ENCODE assay signal across 1 cellular context in the genomic region with DNA sequence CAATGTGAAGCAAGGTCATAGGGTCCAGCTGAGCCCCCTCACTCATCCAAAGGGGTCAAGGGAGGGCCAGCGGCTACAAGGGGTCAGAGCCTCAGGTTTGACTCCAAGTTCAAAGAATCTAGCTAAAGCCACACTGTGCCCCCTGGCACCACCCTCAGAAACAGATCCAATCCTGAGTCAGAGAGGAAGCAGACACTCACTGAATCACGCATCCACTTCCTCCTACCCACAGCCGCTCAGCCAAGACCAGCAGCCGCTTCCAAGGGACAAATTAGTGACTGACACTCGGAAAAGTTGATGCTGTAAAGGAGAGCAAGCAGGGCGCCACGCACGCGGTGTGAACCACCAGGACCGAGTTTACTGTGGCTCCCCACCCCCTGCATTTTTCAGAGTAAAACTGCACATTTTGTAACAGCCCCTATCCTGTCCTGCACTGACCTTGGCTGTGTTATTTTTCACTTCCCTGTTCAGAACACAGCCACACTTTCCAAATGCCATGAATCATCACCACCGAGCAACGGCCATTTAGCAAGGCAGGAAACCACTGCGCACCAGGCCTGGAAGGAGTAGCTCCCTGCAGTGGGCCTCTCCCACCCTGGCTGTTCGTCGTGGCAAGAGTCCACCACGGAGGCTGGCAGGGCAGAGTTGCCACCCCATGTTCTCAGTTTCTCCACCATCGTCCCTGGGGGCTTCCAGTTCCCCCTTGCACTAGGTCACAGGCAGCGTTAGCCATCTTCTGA.
TF ChIP-seq lines count a peak whose summit lies in the region.

No MANE protein-coding gene starts in this region.

TF ChIP-seq in HepG2, 621 proteins besides CTCF, POLR2A, EP300 and RAD21 (continued from another document and continues in another):
- TF ChIP-seq, protein P1, sequence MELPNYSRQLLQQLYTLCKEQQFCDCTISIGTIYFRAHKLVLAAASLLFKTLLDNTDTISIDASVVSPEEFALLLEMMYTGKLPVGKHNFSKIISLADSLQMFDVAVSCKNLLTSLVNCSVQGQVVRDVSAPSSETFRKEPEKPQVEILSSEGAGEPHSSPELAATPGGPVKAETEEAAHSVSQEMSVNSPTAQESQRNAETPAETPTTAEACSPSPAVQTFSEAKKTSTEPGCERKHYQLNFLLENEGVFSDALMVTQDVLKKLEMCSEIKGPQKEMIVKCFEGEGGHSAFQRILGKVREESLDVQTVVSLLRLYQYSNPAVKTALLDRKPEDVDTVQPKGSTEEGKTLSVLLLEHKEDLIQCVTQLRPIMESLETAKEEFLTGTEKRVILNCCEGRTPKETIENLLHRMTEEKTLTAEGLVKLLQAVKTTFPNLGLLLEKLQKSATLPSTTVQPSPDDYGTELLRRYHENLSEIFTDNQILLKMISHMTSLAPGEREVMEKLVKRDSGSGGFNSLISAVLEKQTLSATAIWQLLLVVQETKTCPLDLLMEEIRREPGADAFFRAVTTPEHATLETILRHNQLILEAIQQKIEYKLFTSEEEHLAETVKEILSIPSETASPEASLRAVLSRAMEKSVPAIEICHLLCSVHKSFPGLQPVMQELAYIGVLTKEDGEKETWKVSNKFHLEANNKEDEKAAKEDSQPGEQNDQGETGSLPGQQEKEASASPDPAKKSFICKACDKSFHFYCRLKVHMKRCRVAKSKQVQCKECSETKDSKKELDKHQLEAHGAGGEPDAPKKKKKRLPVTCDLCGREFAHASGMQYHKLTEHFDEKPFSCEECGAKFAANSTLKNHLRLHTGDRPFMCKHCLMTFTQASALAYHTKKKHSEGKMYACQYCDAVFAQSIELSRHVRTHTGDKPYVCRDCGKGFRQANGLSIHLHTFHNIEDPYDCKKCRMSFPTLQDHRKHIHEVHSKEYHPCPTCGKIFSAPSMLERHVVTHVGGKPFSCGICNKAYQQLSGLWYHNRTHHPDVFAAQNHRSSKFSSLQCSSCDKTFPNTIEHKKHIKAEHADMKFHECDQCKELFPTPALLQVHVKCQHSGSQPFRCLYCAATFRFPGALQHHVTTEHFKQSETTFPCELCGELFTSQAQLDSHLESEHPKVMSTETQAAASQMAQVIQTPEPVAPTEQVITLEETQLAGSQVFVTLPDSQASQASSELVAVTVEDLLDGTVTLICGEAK (IDR thresholded peaks at IDR 0.05): no peak
- TF ChIP-seq, protein P1 (CRISPR knock-in tag; IDR thresholded peaks at IDR 0.05): peak; percentile 74
- TF ChIP-seq MIER2 (CRISPR knock-in tag; IDR thresholded peaks at IDR 0.05) (no peak), ZNF724P (CRISPR knock-in tag; IDR thresholded peaks at IDR 0.05; ENCODE audit: borderline replicate concordance) (peak; percentile 65; the same call in 1 of the 2 replicates), MBD4 (IDR thresholded peaks at IDR 0.05; ENCODE audit: borderline replicate concordance, low read length) (no peak), ELF4 (CRISPR knock-in tag; IDR thresholded peaks at IDR 0.05; ENCODE audit: borderline replicate concordance) (peak; percentile 58; the same call in 1 of the 2 replicates), SETDB1 (CRISPR knock-in tag; IDR thresholded peaks at IDR 0.05; ENCODE audit: borderline replicate concordance) (no peak), SOX6 (IDR thresholded peaks at IDR 0.05) (no peak), SOX6 (CRISPR knock-in tag; IDR thresholded peaks at IDR 0.05) (peak; percentile 67), NFE2 (CRISPR knock-in tag; IDR thresholded peaks at IDR 0.05) (no peak), ZNF790 (CRISPR knock-in tag; IDR thresholded peaks at IDR 0.05; ENCODE audit: borderline replicate concordance) (no peak), CC2D1A (CRISPR knock-in tag; IDR thresholded peaks at IDR 0.05) (no peak; the same call in 1 of the 2 replicates), MIXL1 (CRISPR knock-in tag; IDR thresholded peaks at IDR 0.05) (no peak), ZC3H4 (CRISPR knock-in tag; IDR thresholded peaks at IDR 0.05; ENCODE audit: borderline replicate concordance) (no peak), ZNF629 (CRISPR knock-in tag; conservative IDR thresholded peaks at IDR 0.05) (no peak; the same call in 1 of the 2 replicates), GLI4 (CRISPR knock-in tag; IDR thresholded peaks at IDR 0.05; ENCODE audit: borderline replicate concordance) (no peak), SRF (IDR thresholded peaks at IDR 0.05; ENCODE audit: low read depth, low read length) (no peak), ZNF589 (CRISPR knock-in tag; conservative IDR thresholded peaks at IDR 0.05) (no peak), NCOA5 (CRISPR knock-in tag; IDR thresholded peaks at IDR 0.05) (0 out of 2 replicates have a peak, but pooled peaks have one; percentile 48), ETV6 (CRISPR knock-in tag; conservative IDR thresholded peaks at IDR 0.05) (no peak), CHD4 (IDR thresholded peaks at IDR 0.05; ENCODE audit: borderline replicate concordance, low read length) (no peak)
- TF ChIP-seq, protein P2, sequence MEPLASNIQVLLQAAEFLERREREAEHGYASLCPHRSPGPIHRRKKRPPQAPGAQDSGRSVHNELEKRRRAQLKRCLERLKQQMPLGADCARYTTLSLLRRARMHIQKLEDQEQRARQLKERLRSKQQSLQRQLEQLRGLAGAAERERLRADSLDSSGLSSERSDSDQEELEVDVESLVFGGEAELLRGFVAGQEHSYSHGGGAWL (CRISPR knock-in tag; IDR thresholded peaks at IDR 0.05): no peak
- TF ChIP-seq, protein P3, sequence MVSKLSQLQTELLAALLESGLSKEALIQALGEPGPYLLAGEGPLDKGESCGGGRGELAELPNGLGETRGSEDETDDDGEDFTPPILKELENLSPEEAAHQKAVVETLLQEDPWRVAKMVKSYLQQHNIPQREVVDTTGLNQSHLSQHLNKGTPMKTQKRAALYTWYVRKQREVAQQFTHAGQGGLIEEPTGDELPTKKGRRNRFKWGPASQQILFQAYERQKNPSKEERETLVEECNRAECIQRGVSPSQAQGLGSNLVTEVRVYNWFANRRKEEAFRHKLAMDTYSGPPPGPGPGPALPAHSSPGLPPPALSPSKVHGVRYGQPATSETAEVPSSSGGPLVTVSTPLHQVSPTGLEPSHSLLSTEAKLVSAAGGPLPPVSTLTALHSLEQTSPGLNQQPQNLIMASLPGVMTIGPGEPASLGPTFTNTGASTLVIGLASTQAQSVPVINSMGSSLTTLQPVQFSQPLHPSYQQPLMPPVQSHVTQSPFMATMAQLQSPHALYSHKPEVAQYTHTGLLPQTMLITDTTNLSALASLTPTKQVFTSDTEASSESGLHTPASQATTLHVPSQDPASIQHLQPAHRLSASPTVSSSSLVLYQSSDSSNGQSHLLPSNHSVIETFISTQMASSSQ (IDR thresholded peaks at IDR 0.05; ENCODE audit: low read depth): peak; percentile 45; the same call in 1 of the 2 replicates
- TF ChIP-seq, protein P3 (CRISPR knock-in tag; IDR thresholded peaks at IDR 0.05; ENCODE audit: borderline replicate concordance): no peak; the same call in 1 of the 2 replicates
- TF ChIP-seq, protein P4, sequence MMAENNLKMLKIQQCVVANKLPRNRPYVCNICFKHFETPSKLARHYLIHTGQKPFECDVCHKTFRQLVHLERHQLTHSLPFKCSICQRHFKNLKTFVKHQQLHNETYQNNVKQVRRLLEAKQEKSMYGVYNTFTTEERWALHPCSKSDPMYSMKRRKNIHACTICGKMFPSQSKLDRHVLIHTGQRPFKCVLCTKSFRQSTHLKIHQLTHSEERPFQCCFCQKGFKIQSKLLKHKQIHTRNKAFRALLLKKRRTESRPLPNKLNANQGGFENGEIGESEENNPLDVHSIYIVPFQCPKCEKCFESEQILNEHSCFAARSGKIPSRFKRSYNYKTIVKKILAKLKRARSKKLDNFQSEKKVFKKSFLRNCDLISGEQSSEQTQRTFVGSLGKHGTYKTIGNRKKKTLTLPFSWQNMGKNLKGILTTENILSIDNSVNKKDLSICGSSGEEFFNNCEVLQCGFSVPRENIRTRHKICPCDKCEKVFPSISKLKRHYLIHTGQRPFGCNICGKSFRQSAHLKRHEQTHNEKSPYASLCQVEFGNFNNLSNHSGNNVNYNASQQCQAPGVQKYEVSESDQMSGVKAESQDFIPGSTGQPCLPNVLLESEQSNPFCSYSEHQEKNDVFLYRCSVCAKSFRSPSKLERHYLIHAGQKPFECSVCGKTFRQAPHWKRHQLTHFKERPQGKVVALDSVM (CRISPR knock-in tag; IDR thresholded peaks at IDR 0.05): no peak
- TF ChIP-seq, protein P5, sequence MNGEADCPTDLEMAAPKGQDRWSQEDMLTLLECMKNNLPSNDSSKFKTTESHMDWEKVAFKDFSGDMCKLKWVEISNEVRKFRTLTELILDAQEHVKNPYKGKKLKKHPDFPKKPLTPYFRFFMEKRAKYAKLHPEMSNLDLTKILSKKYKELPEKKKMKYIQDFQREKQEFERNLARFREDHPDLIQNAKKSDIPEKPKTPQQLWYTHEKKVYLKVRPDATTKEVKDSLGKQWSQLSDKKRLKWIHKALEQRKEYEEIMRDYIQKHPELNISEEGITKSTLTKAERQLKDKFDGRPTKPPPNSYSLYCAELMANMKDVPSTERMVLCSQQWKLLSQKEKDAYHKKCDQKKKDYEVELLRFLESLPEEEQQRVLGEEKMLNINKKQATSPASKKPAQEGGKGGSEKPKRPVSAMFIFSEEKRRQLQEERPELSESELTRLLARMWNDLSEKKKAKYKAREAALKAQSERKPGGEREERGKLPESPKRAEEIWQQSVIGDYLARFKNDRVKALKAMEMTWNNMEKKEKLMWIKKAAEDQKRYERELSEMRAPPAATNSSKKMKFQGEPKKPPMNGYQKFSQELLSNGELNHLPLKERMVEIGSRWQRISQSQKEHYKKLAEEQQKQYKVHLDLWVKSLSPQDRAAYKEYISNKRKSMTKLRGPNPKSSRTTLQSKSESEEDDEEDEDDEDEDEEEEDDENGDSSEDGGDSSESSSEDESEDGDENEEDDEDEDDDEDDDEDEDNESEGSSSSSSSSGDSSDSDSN (CRISPR knock-in tag; IDR thresholded peaks at IDR 0.05): peak; percentile 60
- TF ChIP-seq, protein P6, sequence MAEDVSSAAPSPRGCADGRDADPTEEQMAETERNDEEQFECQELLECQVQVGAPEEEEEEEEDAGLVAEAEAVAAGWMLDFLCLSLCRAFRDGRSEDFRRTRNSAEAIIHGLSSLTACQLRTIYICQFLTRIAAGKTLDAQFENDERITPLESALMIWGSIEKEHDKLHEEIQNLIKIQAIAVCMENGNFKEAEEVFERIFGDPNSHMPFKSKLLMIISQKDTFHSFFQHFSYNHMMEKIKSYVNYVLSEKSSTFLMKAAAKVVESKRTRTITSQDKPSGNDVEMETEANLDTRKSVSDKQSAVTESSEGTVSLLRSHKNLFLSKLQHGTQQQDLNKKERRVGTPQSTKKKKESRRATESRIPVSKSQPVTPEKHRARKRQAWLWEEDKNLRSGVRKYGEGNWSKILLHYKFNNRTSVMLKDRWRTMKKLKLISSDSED (CRISPR knock-in tag; IDR thresholded peaks at IDR 0.05): no peak
- TF ChIP-seq, protein P7, sequence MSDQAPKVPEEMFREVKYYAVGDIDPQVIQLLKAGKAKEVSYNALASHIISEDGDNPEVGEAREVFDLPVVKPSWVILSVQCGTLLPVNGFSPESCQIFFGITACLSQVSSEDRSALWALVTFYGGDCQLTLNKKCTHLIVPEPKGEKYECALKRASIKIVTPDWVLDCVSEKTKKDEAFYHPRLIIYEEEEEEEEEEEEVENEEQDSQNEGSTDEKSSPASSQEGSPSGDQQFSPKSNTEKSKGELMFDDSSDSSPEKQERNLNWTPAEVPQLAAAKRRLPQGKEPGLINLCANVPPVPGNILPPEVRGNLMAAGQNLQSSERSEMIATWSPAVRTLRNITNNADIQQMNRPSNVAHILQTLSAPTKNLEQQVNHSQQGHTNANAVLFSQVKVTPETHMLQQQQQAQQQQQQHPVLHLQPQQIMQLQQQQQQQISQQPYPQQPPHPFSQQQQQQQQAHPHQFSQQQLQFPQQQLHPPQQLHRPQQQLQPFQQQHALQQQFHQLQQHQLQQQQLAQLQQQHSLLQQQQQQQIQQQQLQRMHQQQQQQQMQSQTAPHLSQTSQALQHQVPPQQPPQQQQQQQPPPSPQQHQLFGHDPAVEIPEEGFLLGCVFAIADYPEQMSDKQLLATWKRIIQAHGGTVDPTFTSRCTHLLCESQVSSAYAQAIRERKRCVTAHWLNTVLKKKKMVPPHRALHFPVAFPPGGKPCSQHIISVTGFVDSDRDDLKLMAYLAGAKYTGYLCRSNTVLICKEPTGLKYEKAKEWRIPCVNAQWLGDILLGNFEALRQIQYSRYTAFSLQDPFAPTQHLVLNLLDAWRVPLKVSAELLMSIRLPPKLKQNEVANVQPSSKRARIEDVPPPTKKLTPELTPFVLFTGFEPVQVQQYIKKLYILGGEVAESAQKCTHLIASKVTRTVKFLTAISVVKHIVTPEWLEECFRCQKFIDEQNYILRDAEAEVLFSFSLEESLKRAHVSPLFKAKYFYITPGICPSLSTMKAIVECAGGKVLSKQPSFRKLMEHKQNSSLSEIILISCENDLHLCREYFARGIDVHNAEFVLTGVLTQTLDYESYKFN (CRISPR knock-in tag; conservative IDR thresholded peaks at IDR 0.05): peak; percentile 21; the same call in 1 of the 2 replicates
